8 cellular contexts compared by ENCODE assay signal in the genomic region with DNA sequence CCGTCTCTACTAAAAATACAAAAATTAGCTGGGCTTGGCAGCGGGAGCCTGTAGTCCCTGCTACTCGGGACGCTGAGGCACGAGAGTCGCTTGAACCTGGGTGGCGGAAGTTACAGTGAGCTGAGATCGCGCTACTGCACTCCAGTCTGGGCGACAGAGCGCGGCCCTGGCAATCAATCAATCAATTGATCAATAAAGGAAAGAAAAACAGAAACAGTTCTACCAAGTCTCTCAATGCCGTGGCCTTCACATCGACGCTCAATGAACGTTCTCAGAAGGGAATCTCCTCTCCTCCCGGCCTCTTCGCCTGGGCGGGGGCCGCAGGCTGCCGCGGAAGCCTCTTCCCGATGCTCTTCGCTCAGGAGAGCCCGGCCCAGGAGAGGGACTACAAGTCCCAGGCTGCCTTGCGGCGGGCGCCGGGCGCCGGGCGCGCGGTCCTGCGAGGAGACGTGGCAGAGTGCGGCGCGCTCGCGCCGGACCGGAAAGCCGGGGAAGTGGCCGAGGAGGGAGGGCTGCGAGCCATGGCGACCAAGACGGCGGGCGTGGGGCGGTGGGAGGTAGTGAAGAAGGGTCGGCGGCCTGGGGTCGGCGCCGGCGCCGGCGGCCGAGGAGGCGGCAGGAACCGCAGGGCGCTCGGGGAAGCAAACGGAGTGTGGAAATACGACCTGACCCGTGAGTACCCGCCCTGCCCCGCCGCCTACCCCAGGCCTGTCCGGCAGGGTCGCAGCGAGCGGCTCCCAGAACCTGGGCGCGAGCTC. TPM values are rescaled to one million over a fixed set of nuclear protein-coding genes. Genes with fewer than 3 reads are reported as not detected.
A peak's percentile ranks its signal among the peaks of the same experiment; 100 is the strongest.
DNase-seq lines count a peak whose midpoint lies in the region; ATAC-seq, FAIRE-seq and TF ChIP-seq lines count a peak whose summit lies in the region.

A gene with protein sequence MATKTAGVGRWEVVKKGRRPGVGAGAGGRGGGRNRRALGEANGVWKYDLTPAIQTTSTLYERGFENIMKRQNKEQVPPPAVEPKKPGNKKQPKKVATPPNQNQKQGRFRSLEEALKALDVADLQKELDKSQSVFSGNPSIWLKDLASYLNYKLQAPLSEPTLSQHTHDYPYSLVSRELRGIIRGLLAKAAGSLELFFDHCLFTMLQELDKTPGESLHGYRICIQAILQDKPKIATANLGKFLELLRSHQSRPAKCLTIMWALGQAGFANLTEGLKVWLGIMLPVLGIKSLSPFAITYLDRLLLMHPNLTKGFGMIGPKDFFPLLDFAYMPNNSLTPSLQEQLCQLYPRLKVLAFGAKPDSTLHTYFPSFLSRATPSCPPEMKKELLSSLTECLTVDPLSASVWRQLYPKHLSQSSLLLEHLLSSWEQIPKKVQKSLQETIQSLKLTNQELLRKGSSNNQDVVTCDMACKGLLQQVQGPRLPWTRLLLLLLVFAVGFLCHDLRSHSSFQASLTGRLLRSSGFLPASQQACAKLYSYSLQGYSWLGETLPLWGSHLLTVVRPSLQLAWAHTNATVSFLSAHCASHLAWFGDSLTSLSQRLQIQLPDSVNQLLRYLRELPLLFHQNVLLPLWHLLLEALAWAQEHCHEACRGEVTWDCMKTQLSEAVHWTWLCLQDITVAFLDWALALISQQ (plus strand): TSS at position 471 of the 758 bp plus-strand sequence. CDS start 51 bp downstream, at position 522.

- FAIRE-seq in GM12892 (lab: Jason Lieb, UNC): peak; percentile 92

- peaks cover 42% of the 10 kb centered on the region for H3K36me3 Mint-ChIP-seq in T-helper 1 cell treated with Interleukin-12 subunit alpha and Interleukin-12 subunit beta and Interleukin-4 antibody, amounts not matched to agents 30 μg/mL and 1 μg/mL, for 36 hours (ENCODE audit: low read depth)

- H3K4me1 Mint-ChIP-seq in T-helper 1 cell treated with Interleukin-12 subunit alpha and Interleukin-12 subunit beta and Interleukin-4 antibody, amounts not matched to agents 30 μg/mL and 1 μg/mL, for 36 hours (ENCODE audit: low read depth): peaks cover 44% of the 10 kb centered on the region

- intact Hi-C loops in vagina (cut with DNase I): loop anchor here (10.0 kb wide), 1 partner anchor 52 kb away; a partner anchor contains a TSS

- DNase-seq in GM12892 (ENCODE audit: insufficient read length) (peak; percentile 98), NCI-H1436 treated with DMSO at 0.1 percent for 48 hours (lab: John Stamatoyannopoulos, UW) (peak; percentile 1), amniotic stem cell (lab: John Stamatoyannopoulos, UW) (peak; percentile 62), right atrium auricular region (ENCODE audit: low spot score) (peak; percentile 89), pulmonary artery endothelial cell (ENCODE audit: low read depth, low spot score) (peak; percentile 67), vagina (ENCODE audit: extremely low spot score in 2 of 2) (no peak)

- H3K27me3 ChIP-seq in right atrium auricular region (no peaks in the 10 kb centered on the region), vagina (no peaks in the 10 kb centered on the region)

- peak in 1 of 2 donors; percentile 18 for TF ChIP-seq CTCF in right atrium auricular region (IDR thresholded peaks at IDR 0.05)
- no peak for TF ChIP-seq CTCF in vagina (IDR thresholded peaks at IDR 0.05)

- H3K9me3 ChIP-seq in right atrium auricular region (no peaks in the 10 kb centered on the region), vagina (no peaks in the 10 kb centered on the region)

- ATAC-seq in HG02763 (IDR thresholded peaks at IDR 0.05; ENCODE audit: unreplicated experiment): peak; percentile 90

- peaks cover 0 to 18% of the 10 kb centered on the region in 2 donors for H3K4me1 ChIP-seq in right atrium auricular region
- H3K4me1 ChIP-seq in vagina: peaks cover 28% of the 10 kb centered on the region

- H3K27ac ChIP-seq in right atrium auricular region (peak within 1 kb of the TSS; percentile 92 to 94), vagina (peak within 1 kb of the TSS; percentile 79)

- peak within 1 kb of the TSS; percentile 88 for H3K27ac Mint-ChIP-seq in T-helper 1 cell treated with Interleukin-12 subunit alpha and Interleukin-12 subunit beta and Interleukin-4 antibody, amounts not matched to agents 30 μg/mL and 1 μg/mL, for 36 hours

- H3K36me3 ChIP-seq in right atrium auricular region: peaks cover 34% of the 10 kb centered on the region
- peaks cover 0 to 27% of the 10 kb centered on the region in 2 donors for H3K36me3 ChIP-seq in vagina

- H3K27me3 Mint-ChIP-seq in T-helper 1 cell treated with Interleukin-12 subunit alpha and Interleukin-12 subunit beta and Interleukin-4 antibody, amounts not matched to agents 30 μg/mL and 1 μg/mL, for 36 hours (ENCODE audit: low read depth): no peaks in the 10 kb centered on the region

- H3K9me3 Mint-ChIP-seq in T-helper 1 cell treated with Interleukin-12 subunit alpha and Interleukin-12 subunit beta and Interleukin-4 antibody, amounts not matched to agents 30 μg/mL and 1 μg/mL, for 36 hours: no peaks in the 10 kb centered on the region

- peak within 1 kb of the TSS; percentile 95 for H3K4me3 Mint-ChIP-seq in T-helper 1 cell treated with Interleukin-12 subunit alpha and Interleukin-12 subunit beta and Interleukin-4 antibody, amounts not matched to agents 30 μg/mL and 1 μg/mL, for 36 hours

- TF ChIP-seq POLR2A in GM12892 (IDR thresholded peaks at IDR 0.05; ENCODE audit: low read depth, low read length) (peak; percentile 83), vagina (IDR thresholded peaks at IDR 0.05) (peak in 1 of 2 donors; percentile 53)

- H3K4me3 ChIP-seq in right atrium auricular region (peak within 1 kb of the TSS; percentile 99 to 100), vagina (peak within 1 kb of the TSS; percentile 81 to 85)

RNA-seq across cellular contexts. Expression of the gene that starts here (rescaled TPM):
- polyA plus RNA-seq in GM12892 (2012; ENCODE audit: missing spikeins): 31.3 TPM
- total RNA-seq in right atrium auricular region (10 to 100 TPM; 21.0 to 41.0 TPM), pulmonary artery endothelial cell (21.2 and 26.9 TPM in 2 replicates), vagina (53.3 TPM)

Comparison
In these comparisons a context has a peak if more than half of its experiments do, and no peak if none do; other contexts are left out.
1. DNase-seq: peak in GM12892 (single experiment), NCI-H1436 treated with DMSO at 0.1 percent for 48 hours (single experiment), amniotic stem cell (single experiment), right atrium auricular region (single experiment) and pulmonary artery endothelial cell (single experiment); none in vagina (0 of 2).